Comparison of ENCODE assay signal across 19 cellular contexts in the genomic region with DNA sequence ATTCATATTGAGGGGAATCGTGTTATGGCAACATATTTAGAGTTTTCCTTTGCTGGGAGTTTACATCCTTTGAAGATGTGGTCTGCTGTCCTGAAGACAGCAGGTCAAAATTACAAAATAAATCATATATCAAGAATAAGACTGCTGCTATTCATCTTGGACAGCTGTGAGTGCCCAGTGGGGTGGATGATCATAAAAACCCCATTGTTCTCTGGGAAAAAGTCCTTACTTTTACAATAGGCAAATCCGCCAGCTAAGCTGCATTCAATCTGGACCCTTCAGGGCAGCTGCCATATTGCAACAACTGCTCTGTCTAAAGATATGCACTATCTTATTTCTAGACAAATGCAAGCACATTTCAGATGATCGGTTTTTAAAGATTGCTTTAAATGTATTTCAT. TPM values are rescaled to one million over a fixed set of nuclear protein-coding genes. Genes with fewer than 3 reads are reported as not detected.
DNase-seq lines count a peak whose midpoint lies in the region; ATAC-seq and TF ChIP-seq lines count a peak whose summit lies in the region.
"Had no signal": no experiment of that assay in that cellular context is flagged by ENCODE, and none has a peak within 500 bp of the region (broad histone marks: within the 10 kb centered on the region; RNA-seq: fewer than 3 reads in every experiment).

No MANE protein-coding gene starts in this region.

- no peak overlapping the region for H3K4me3 Mint-ChIP-seq in type B pancreatic cell
- H3K4me3 Mint-ChIP-seq: H9 had no signal

- H3K4me1 Mint-ChIP-seq in type B pancreatic cell (ENCODE audit: unreplicated experiment), result peaks cover 16% of the 10 kb centered on the region
- H3K4me1 Mint-ChIP-seq: H9 had no signal

- no peaks in the 10 kb centered on the region for H3K36me3 Mint-ChIP-seq in type B pancreatic cell

- H3K9me3 Mint-ChIP-seq in type B pancreatic cell, result no peaks in the 10 kb centered on the region
- H3K9me3 Mint-ChIP-seq: H9 had no signal

- H3K27me3 Mint-ChIP-seq in type B pancreatic cell, result peaks cover 6% of the 10 kb centered on the region
- H3K27me3 Mint-ChIP-seq: CD4-positive, alpha-beta memory T cell had no signal

- peak; percentile 11 for DNase-seq in NCI-H82 (lab: John Stamatoyannopoulos, UW)
- DNase-seq in NCI-H82 treated with DMSO at 0.1 percent for 48 hours (lab: John Stamatoyannopoulos, UW; ENCODE audit: unreplicated experiment), result no peak
- peak; percentile 16 for DNase-seq in LHCN-M2 (ENCODE audit: low read depth)
- peak; percentile 60 for DNase-seq in globus pallidus (ENCODE audit: low spot score)
- DNase-seq in type B pancreatic cell (ENCODE audit: extremely low spot score, unreplicated experiment), result no peak
- no peak for DNase-seq in cerebellar nuclear complex (lab: John Stamatoyannopoulos, UW)
- DNase-seq: CD4-positive, alpha-beta memory T cell; DMS79; H9; NCI-H146; NCI-H2081 treated with DMSO at 0.1 percent for 48 hours; NCI-H226; NCI-H524 treated with DMSO at 0.1 percent for 48 hours; NK-92 treated with Interleukin-12 subunit alpha and Interleukin-12 subunit beta, amount 100 ng/mL, for 24 hours; SIG-M5 had no signal

- H3K27ac Mint-ChIP-seq in type B pancreatic cell, result no peak overlapping the region
- H3K27ac Mint-ChIP-seq: H9 had no signal

- TF ChIP-seq CTCF in type B pancreatic cell (conservative IDR thresholded peaks at IDR 0.05), result peak; percentile 45

- no peak for ATAC-seq in GM21360 (IDR thresholded peaks at IDR 0.05; ENCODE audit: unreplicated experiment)
- no peak for ATAC-seq in HG02884 (IDR thresholded peaks at IDR 0.05; ENCODE audit: unreplicated experiment)
- ATAC-seq: K562 had no signal

RNA-seq across cellular contexts. Expression of a gene that starts 19.4 kb away (rescaled TPM):
- 1.2 and 3.8 TPM in 2 replicates for total RNA-seq in LHCN-M2 (2014; rRNA removed)
- polyA plus RNA-seq in LHCN-M2 (2012), result 0.96 TPM
- total RNA-seq in type B pancreatic cell (ENCODE audit: low replicate concordance), result 0.38 and 0.56 TPM in 2 replicates
- total RNA-seq: A172, H9 had no signal

RNA-seq across cellular contexts. Expression of a gene that starts 37.0 kb away (rescaled TPM):
- total RNA-seq in LHCN-M2 (2014; rRNA removed) (77.2 and 81.4 TPM in 2 replicates), type B pancreatic cell (ENCODE audit: low replicate concordance) (63.5 and 71.2 TPM in 2 replicates)
- 123 TPM for polyA plus RNA-seq in LHCN-M2 (2012)

RNA-seq across cellular contexts. Expression of a gene that starts 39.0 kb away (rescaled TPM):
- total RNA-seq in LHCN-M2 (2014; rRNA removed) (46.5 and 54.4 TPM in 2 replicates), type B pancreatic cell (ENCODE audit: low replicate concordance) (43.2 and 48.4 TPM in 2 replicates)
- polyA plus RNA-seq in LHCN-M2 (2012), result 28.4 TPM

RNA-seq across cellular contexts. Expression of a gene that starts 39.4 kb away (rescaled TPM):
- 117 and 130 TPM in 2 replicates for total RNA-seq in LHCN-M2 (2014; rRNA removed)
- 37.3 TPM for polyA plus RNA-seq in LHCN-M2 (2012)
- total RNA-seq in type B pancreatic cell (ENCODE audit: low replicate concordance), result 20.3 and 42.7 TPM in 2 replicates

Comparison
In these comparisons a context has a peak if more than half of its experiments do, and no peak if none do; other contexts are left out.
1. DNase-seq: peak in NCI-H82 (single experiment), LHCN-M2 (single experiment) and globus pallidus (single experiment); none in NCI-H82 treated with DMSO at 0.1 percent for 48 hours (single experiment), type B pancreatic cell (single experiment) and cerebellar nuclear complex (0 of 2).